12 cellular contexts compared by ENCODE assay signal in the genomic region with DNA sequence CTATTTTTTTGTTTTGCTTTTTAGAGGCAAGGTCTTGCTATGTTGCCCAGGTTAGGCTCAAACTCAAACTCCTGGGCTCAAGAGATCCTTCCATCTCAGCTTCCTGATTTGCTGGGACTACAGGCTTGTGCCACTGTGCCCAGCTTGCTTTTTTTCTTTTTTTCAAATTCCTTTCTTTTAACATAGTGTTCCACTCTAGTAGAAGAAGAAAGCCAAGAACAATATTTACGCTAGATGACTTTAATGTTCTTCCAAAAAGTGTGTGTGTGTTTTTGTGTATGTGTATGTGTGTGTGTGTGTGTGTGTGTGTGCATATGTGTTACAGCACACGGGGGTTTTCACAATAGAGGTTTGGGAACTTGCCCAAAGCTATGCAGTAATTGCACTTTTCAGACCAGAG. TPM values are rescaled to one million over a fixed set of nuclear protein-coding genes. Genes with fewer than 3 reads are reported as not detected.
"Had no signal": no experiment of that assay in that cellular context is flagged by ENCODE, and none has a peak within 500 bp of the region (broad histone marks: within the 10 kb centered on the region; RNA-seq: fewer than 3 reads in every experiment).

No MANE protein-coding gene starts in this region.

- H3K4me3 ChIP-seq: GM23248, GM23338, HAP-1 had no signal

- DNase-seq: GM23248, GOT3, H7, H9, HCEC 1CT, HFFc6 had no signal

- H3K27ac ChIP-seq: GM23248 had no signal

- ATAC-seq: GM23338, HCT116 had no signal

- FAIRE-seq: H1, H54 had no signal

- H3K4me3 Mint-ChIP-seq: GM23338, H9, HFFc6 had no signal

- H3K9me3 ChIP-seq: HAP-1 had no signal

- H3K4me1 ChIP-seq: HAP-1 had no signal

- H3K36me3 ChIP-seq: HAP-1 had no signal

- H3K4me1 Mint-ChIP-seq: GM23338, H9 had no signal

- H3K27ac Mint-ChIP-seq: GM23338, H9, HFFc6 had no signal

- H3K9me3 Mint-ChIP-seq: H9 had no signal

RNA-seq across cellular contexts. Expression of a gene that starts 10.7 kb away (rescaled TPM):
- total RNA-seq: GM23248, GM23338, H1, H4, H7, H9, HFFc6 had no signal
- polyA plus RNA-seq: GM23248, GM23338, H1 had no signal

RNA-seq across cellular contexts. Expression of a gene that starts 35.9 kb away (rescaled TPM):
- total RNA-seq: GM23248, GM23338, H1, H4, H7, H9, HFFc6 had no signal
- polyA plus RNA-seq: GM23248, GM23338, H1 had no signal

RNA-seq across cellular contexts. Expression of a gene that starts 41.3 kb away (rescaled TPM):
- total RNA-seq: GM23248, GM23338, H1, H4, H7, H9, HFFc6 had no signal
- polyA plus RNA-seq: GM23248, GM23338, H1 had no signal

RNA-seq across cellular contexts. Expression of a gene that starts 46.1 kb away (rescaled TPM):
- total RNA-seq: GM23248, GM23338, H1, H7, H9, HFFc6 had no signal
- polyA plus RNA-seq: GM23248, GM23338, H1 had no signal
